In the genomic region with DNA sequence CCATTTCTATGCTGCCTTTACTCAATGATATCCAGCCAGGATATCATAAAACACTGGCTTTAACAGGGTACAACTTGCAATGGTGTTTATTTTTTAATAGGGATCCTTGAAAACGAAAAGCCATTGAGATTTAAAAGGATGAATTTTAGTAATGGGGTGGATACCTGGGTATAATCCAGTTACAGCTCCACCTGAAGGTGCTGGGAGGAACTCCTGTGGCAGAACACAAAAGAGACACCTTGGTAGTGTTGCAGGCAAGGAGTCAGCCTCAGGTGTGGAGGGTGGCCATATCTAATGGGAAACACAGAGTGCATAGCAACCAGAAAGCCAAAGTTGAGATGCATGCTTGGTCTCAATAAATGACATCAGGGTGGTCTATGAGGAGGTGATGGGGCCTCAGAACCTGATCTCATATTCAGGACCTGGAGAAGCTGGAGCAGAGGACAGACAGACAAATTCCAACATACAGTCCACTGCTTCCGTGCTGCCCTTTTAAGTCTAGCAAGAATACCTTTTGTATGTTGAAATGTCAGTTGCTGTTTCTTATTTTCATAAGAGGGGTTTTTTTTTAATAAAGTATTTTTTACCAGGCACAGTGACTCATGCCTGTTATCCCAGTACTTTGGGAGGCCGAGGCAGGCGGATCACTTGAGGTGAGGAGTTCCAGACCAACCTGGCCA, we compare ENCODE assay signal across 17 cellular contexts. TPM values are rescaled to one million over a fixed set of nuclear protein-coding genes. Genes with fewer than 3 reads are reported as not detected.
A peak's percentile ranks its signal among the peaks of the same experiment; 100 is the strongest.
DNase-seq lines count a peak whose midpoint lies in the region; ATAC-seq, FAIRE-seq and TF ChIP-seq lines count a peak whose summit lies in the region.
"Had no signal": no experiment of that assay in that cellular context is flagged by ENCODE, and none has a peak within 500 bp of the region (broad histone marks: within the 10 kb centered on the region; RNA-seq: fewer than 3 reads in every experiment).

No MANE protein-coding gene starts in this region.

- H3K27ac Mint-ChIP-seq in WTC11 (no peak overlapping the region), neural progenitor cell (no peak overlapping the region)
- H3K27ac Mint-ChIP-seq: activated naive CD8-positive, alpha-beta T cell treated with anti-CD3 and anti-CD28 coated beads, Interleukin-2, amount 50 U/mL, for 24 hours; CD4-positive, alpha-beta T cell had no signal

- no peak overlapping the region for H2BK5ac ChIP-seq in IMR-90 (ENCODE audit: low read depth, low read length, poor library complexity, severe bottlenecking)

- 86 to 91% (median 89%) methylated on average over 4 of the region's 4 CpGs for WGBS in heart left ventricle, 4 donors
- no CpG with 5 or more reads among the region's 4 CpGs for WGBS in IMR-90 (ENCODE audit: extremely low coverage in 2 of 2, insufficient read length in 1 of 2), 2 experiments

- H2BK15ac ChIP-seq in IMR-90 (ENCODE audit: low read depth, low read length): no peak overlapping the region

- no peak overlapping the region for H3K14ac ChIP-seq in IMR-90 (replicated peaks; ENCODE audit: low read depth, low read length)

- H3K4me1 ChIP-seq in heart left ventricle (peaks cover 0 to 44% (median 13%) of the 10 kb centered on the region in 12 donors), right atrium auricular region (peaks cover 0 to 29% of the 10 kb centered on the region in 2 donors), IMR-90 (ENCODE audit: control insufficient read depth, insufficient read depth, low read length) (no peaks in the 10 kb centered on the region), neural progenitor cell (no peaks in the 10 kb centered on the region)

- no peaks in the 10 kb centered on the region for H3K27me3 ChIP-seq in heart left ventricle
- H3K27me3 ChIP-seq in right atrium auricular region: no peaks in the 10 kb centered on the region
- H3K27me3 ChIP-seq in IMR-90 (ENCODE audit: control insufficient read depth, insufficient read depth, low read length): peaks cover 15% of the 10 kb centered on the region
- no peaks in the 10 kb centered on the region for H3K27me3 ChIP-seq in neural progenitor cell

- H3K4me1 Mint-ChIP-seq in WTC11 (no peaks in the 10 kb centered on the region), neural progenitor cell (peaks cover 5% of the 10 kb centered on the region)
- H3K4me1 Mint-ChIP-seq: activated naive CD8-positive, alpha-beta T cell treated with anti-CD3 and anti-CD28 coated beads, Interleukin-2, amount 50 U/mL, for 24 hours had no signal

- no peaks in the 10 kb centered on the region for H3K9me1 ChIP-seq in IMR-90 (ENCODE audit: insufficient read depth, low read length)

- TF ChIP-seq POLR2A in heart left ventricle (IDR thresholded peaks at IDR 0.05) (no peak), IMR-90 (IDR thresholded peaks at IDR 0.05; ENCODE audit: low read depth, low read length) (no peak)

- no peaks in the 10 kb centered on the region for H3K9me3 ChIP-seq in heart left ventricle
- no peaks in the 10 kb centered on the region for H3K9me3 ChIP-seq in right atrium auricular region
- no peaks in the 10 kb centered on the region for H3K9me3 ChIP-seq in IMR-90 (ENCODE audit: control insufficient read depth, insufficient read depth, low read length)
- no peaks in the 10 kb centered on the region for H3K9me3 ChIP-seq in neural progenitor cell (ENCODE audit: low read depth)

- CTCF ChIA-PET in IMR-90 (lab: Yijun Ruan, JAX) (interaction anchor here (0.5 kb wide), 1 partner anchor 10 kb away, joined by 6 read pairs; no protein-coding TSS in a partner anchor), WTC11 (lab: Charles Lee) (interaction anchor here (0.6 to 2.1 kb wide), 18 partner anchors 9 to 398 kb away, joined by 3 to 11 read pairs (median 4); partner anchors contain the start of gene U2SURP)

- no peaks in the 10 kb centered on the region for H3K9me3 Mint-ChIP-seq in WTC11
- no peaks in the 10 kb centered on the region for H3K9me3 Mint-ChIP-seq in neural progenitor cell
- H3K9me3 Mint-ChIP-seq: activated naive CD8-positive, alpha-beta T cell treated with anti-CD3 and anti-CD28 coated beads, Interleukin-2, amount 50 U/mL, for 24 hours; CD4-positive, alpha-beta T cell had no signal

- H3K79me1 ChIP-seq in IMR-90 (ENCODE audit: low read depth in 1 of 2, low read length in 2 of 2): no peaks in the 10 kb centered on the region

- H2BK120ac ChIP-seq in IMR-90 (ENCODE audit: low read depth, low read length): no peak overlapping the region

- intact Hi-C loops in heart left ventricle (cut with DNase I): loop anchor here in 1 of 10 donors (10.0 kb wide), 1 partner anchor 121 kb away; no protein-coding TSS in a partner anchor
- intact Hi-C loops in IMR-90 (cut with micrococcal nuclease): no loop called here

- in situ Hi-C loops in IMR-90 (cut with MboI; ENCODE audit: low sequenced_read_pairs): no loop called here

- H3K4me2 ChIP-seq in IMR-90 (ENCODE audit: low read depth, low read length): no peak overlapping the region
- no peak overlapping the region for H3K4me2 ChIP-seq in neural progenitor cell

- no peak for TF ChIP-seq RAD21 in IMR-90 (IDR thresholded peaks at IDR 0.05; ENCODE audit: low read length)

- no peaks in the 10 kb centered on the region for H3K36me3 ChIP-seq in heart left ventricle
- H3K36me3 ChIP-seq in right atrium auricular region: no peaks in the 10 kb centered on the region
- no peaks in the 10 kb centered on the region for H3K36me3 ChIP-seq in IMR-90 (ENCODE audit: control insufficient read depth, insufficient read depth, low read length)
- H3K36me3 ChIP-seq in neural progenitor cell: no peaks in the 10 kb centered on the region

- H3K23ac ChIP-seq in IMR-90 (ENCODE audit: low read depth, low read length): no peak overlapping the region

- 0 out of 2 replicates have a peak overlapping the region, but pooled peaks have one; percentile 8 for H3K4ac ChIP-seq in IMR-90 (ENCODE audit: low read depth, low read length)

- no peak overlapping the region for H2AK5ac ChIP-seq in IMR-90 (ENCODE audit: low read depth, low read length)

- no peak overlapping the region for H4K91ac ChIP-seq in IMR-90 (ENCODE audit: insufficient read depth, low read depth, low read length)

- H2AFZ ChIP-seq in IMR-90 (replicated peaks; ENCODE audit: low read length, poor library complexity) (no peak overlapping the region), neural progenitor cell (replicated peaks) (no peak overlapping the region)

- BruUV-seq in IMR-90 (replicated peaks; lab: Mats Ljungman, UMichigan): no TSS peak

- H4K20me1 ChIP-seq in IMR-90 (ENCODE audit: insufficient read depth, low read length) (no peaks in the 10 kb centered on the region), neural progenitor cell (ENCODE audit: low read depth) (no peaks in the 10 kb centered on the region)

- DNase-seq in heart left ventricle: no peak
- DNase-seq in right atrium auricular region (ENCODE audit: low spot score): no peak
- no peak for DNase-seq in IMR-90
- DNase-seq in WTC11 (ENCODE audit: low spot score): no peak
- DNase-seq in neural progenitor cell (ENCODE audit: low spot score): no peak
- DNase-seq in AML-193 (lab: John Stamatoyannopoulos, UW): no peak
- DNase-seq in RCC 7860 (ENCODE audit: low spot score): no peak
- DNase-seq: ACHN; activated CD4-positive, alpha-beta T cell treated with anti-CD3 and anti-CD28 coated beads for 4 hours; activated naive CD8-positive, alpha-beta T cell treated with anti-CD3 and anti-CD28 coated beads, Interleukin-2, amount 50 U/mL, for 24 hours; CD4-positive, alpha-beta T cell; NCI-H1436; substantia nigra had no signal

- H3K27me3 Mint-ChIP-seq in WTC11 (ENCODE audit: low read depth) (no peaks in the 10 kb centered on the region; the same call in 1 of the 2 replicates), neural progenitor cell (ENCODE audit: insufficient read depth, low read depth) (no peaks in the 10 kb centered on the region)

- peak in 2 of 12 donors; percentile 7 to 9 for TF ChIP-seq CTCF in heart left ventricle (IDR thresholded peaks at IDR 0.05)
- TF ChIP-seq CTCF in right atrium auricular region (IDR thresholded peaks at IDR 0.05): no peak
- no peak for TF ChIP-seq CTCF in IMR-90 (conservative IDR thresholded peaks at IDR 0.05; ENCODE audit: low read depth, low read length)
- TF ChIP-seq CTCF in WTC11 (IDR thresholded peaks at IDR 0.05): peak; percentile 22; the same call in 1 of the 2 replicates
- TF ChIP-seq CTCF in neural progenitor cell (IDR thresholded peaks at IDR 0.05): peak; percentile 15

- H2BK20ac ChIP-seq in IMR-90 (ENCODE audit: low read depth, low read length): no peak overlapping the region

- no peaks in the 10 kb centered on the region for H3F3A ChIP-seq in neural progenitor cell (ENCODE audit: low read depth)

- H3K4me3 Mint-ChIP-seq in WTC11: no peak overlapping the region
- H3K4me3 Mint-ChIP-seq in neural progenitor cell: no peak overlapping the region
- H3K4me3 Mint-ChIP-seq: activated naive CD8-positive, alpha-beta T cell treated with anti-CD3 and anti-CD28 coated beads, Interleukin-2, amount 50 U/mL, for 24 hours; CD4-positive, alpha-beta T cell had no signal

- no peak overlapping the region for H4K8ac ChIP-seq in IMR-90 (ENCODE audit: low read depth in 2 of 2, low read length in 2 of 2)

- H3K4me3 ChIP-seq in heart left ventricle (no peak overlapping the region), right atrium auricular region (no peak overlapping the region), IMR-90 (ENCODE audit: insufficient read depth, low read depth, low read length) (no peak overlapping the region), neural progenitor cell (no peak overlapping the region)

- ATAC-seq in heart left ventricle (no peak), IMR-90 (ENCODE audit: low read depth) (no peak), WTC11 (peak; percentile 93), GM21737 (IDR thresholded peaks at IDR 0.05; ENCODE audit: unreplicated experiment) (no peak)
- ATAC-seq: activated naive CD8-positive, alpha-beta T cell treated with anti-CD3 and anti-CD28 coated beads, Interleukin-2, amount 50 U/mL, for 24 hours had no signal

- H3K27ac ChIP-seq in heart left ventricle (peak overlapping the region in 7 of 12 donors; percentile 31 to 84 (median 79)), right atrium auricular region (peak overlapping the region in 1 of 2 donors; percentile 59), IMR-90 (ENCODE audit: insufficient read depth, low read length) (no peak overlapping the region), neural progenitor cell (no peak overlapping the region)

- dilution Hi-C loops in IMR-90 (cut with HindIII; ENCODE audit: low sequenced_read_pairs, unreplicated experiment): no loop called here

- H4K5ac ChIP-seq in IMR-90 (ENCODE audit: low read depth, low read length): no peak overlapping the region

- H3K79me2 ChIP-seq in neural progenitor cell (ENCODE audit: low read depth): no peaks in the 10 kb centered on the region

- no peak for FAIRE-seq in RCC 7860 (lab: Jason Lieb, UNC)
- FAIRE-seq: urothelium cell line had no signal

- H3K18ac ChIP-seq in IMR-90 (ENCODE audit: low read depth, low read length): no peak overlapping the region

- no peak overlapping the region for H3K56ac ChIP-seq in IMR-90 (ENCODE audit: extremely low read depth, insufficient read depth, low read length)

- no peak overlapping the region for H3K9ac ChIP-seq in IMR-90 (ENCODE audit: low read depth, low read length)
- no peak overlapping the region for H3K9ac ChIP-seq in neural progenitor cell

- H3K36me3 Mint-ChIP-seq in WTC11 (no peaks in the 10 kb centered on the region), neural progenitor cell (no peaks in the 10 kb centered on the region)

- POLR2A ChIA-PET in IMR-90 (lab: Charles Lee; ENCODE audit: unreplicated experiment): no interaction called here
- POLR2A ChIA-PET in WTC11 (lab: Charles Lee): interaction anchor here (0.8 kb wide), 1 partner anchor 11 kb away, joined by 6 read pairs; no protein-coding TSS in a partner anchor

- no peak overlapping the region for H2AK9ac ChIP-seq in IMR-90 (replicated peaks; ENCODE audit: low read depth, low read length, poor library complexity)

RNA-seq across cellular contexts. Expression of gene PAQR9, which starts 12.0 kb away (rescaled TPM):
- total RNA-seq in heart left ventricle: 10 to 100 TPM; 11.0 to 20.5 (median 14.7) TPM
- 1 to 10 TPM; 5.0 to 7.8 TPM for polyA plus RNA-seq in heart left ventricle
- total RNA-seq in right atrium auricular region: 10 to 100 TPM in 1 of 2 donors, 1 to 10 TPM in 1; 5.7 to 23.0 TPM
- total RNA-seq in IMR-90 (2012; rRNA removed): not detected in 2 replicates
- 0.04 and 0.05 TPM in 2 replicates for polyA plus RNA-seq in IMR-90 (2012; rRNA removed)
- polyA plus RNA-seq in IMR-90 (2012; cell fraction: cytosol; rRNA removed): 0.03 TPM in 1 of 2 replicates, not detected in the other
- polyA plus RNA-seq in IMR-90 (2012; cell fraction: nucleus; rRNA removed; ENCODE audit: low replicate concordance): 0.05 and 0.12 TPM in 2 replicates
- 2.0 to 2.5 TPM (median 2.4 TPM) in 3 replicates for total RNA-seq in WTC11 (2021)
- total RNA-seq in neural progenitor cell (ENCODE audit: low replicate concordance): 1.7 and 2.2 TPM in 2 replicates
- total RNA-seq: CD4-positive, alpha-beta T cell; HT1080; lower leg skin had no signal

RNA-seq across cellular contexts. Expression of gene U2SURP, which starts 25.9 kb away (rescaled TPM):
- 10 to 100 TPM; 25.8 to 42.0 (median 33.5) TPM for total RNA-seq in heart left ventricle
- 10 to 100 TPM; 17.4 to 21.1 TPM for polyA plus RNA-seq in heart left ventricle
- 10 to 100 TPM; 26.3 to 33.7 TPM for total RNA-seq in right atrium auricular region
- 29.4 and 58.3 TPM in 2 replicates for total RNA-seq in IMR-90 (2012; rRNA removed)
- polyA plus RNA-seq in IMR-90 (2012; rRNA removed): 20.8 and 24.8 TPM in 2 replicates
- polyA plus RNA-seq in IMR-90 (2012; cell fraction: cytosol; rRNA removed): 1.1 and 2.4 TPM in 2 replicates
- polyA plus RNA-seq in IMR-90 (2012; cell fraction: nucleus; rRNA removed; ENCODE audit: low replicate concordance): 4.6 and 45.9 TPM in 2 replicates
- total RNA-seq in WTC11 (2021): 111 to 133 TPM (median 117 TPM) in 3 replicates
- 148 and 232 TPM in 2 replicates for total RNA-seq in neural progenitor cell (ENCODE audit: low replicate concordance)

Comparison
In these comparisons a context has a peak if more than half of its experiments do, and no peak if none do; other contexts are left out.
1. H3K27ac ChIP-seq: peak in heart left ventricle (7 of 12); none in IMR-90 (single experiment) and neural progenitor cell (single experiment).
2. CTCF ChIP-seq: peak in WTC11 (single experiment) and neural progenitor cell (single experiment); none in right atrium auricular region (0 of 2) and IMR-90 (single experiment).